10 cellular contexts compared by ENCODE assay signal in genomic region chr16:55873122-55873521, GRCh38. TPM values are rescaled to one million over a fixed set of nuclear protein-coding genes. Genes with fewer than 3 reads are reported as not detected.
"Had no signal": no experiment of that assay in that cellular context is flagged by ENCODE, and none has a peak within 500 bp of the region (broad histone marks: within the 10 kb centered on the region; RNA-seq: fewer than 3 reads in every experiment).

No MANE protein-coding gene starts in this region.

- H3K27ac ChIP-seq: HL-60, KMS-11 had no signal

- FAIRE-seq: HepG2, HTR-8/SVneo had no signal

- DNase-seq: IMR-90, KBM-7, KG1 had no signal

- ATAC-seq: HepG2 had no signal

- H3K4me2 ChIP-seq: KMS-11 had no signal

- H3K9ac ChIP-seq: KMS-11 had no signal

RNA-seq across cellular contexts. Expression of gene CES5A, which starts 2.1 kb away (rescaled TPM):
- total RNA-seq: HepG2, HT-29, HT1080, IMR-90 had no signal
- polyA plus RNA-seq: HepG2, IgD-negative memory B cell, IMR-90 had no signal

RNA-seq across cellular contexts. Expression of gene CES1, which starts 40.2 kb away (rescaled TPM):
- total RNA-seq: HT-29, IMR-90 had no signal
